ENCODE assay signal across 6 cellular contexts in genomic region chr19:1859319-1859718, GRCh38. TPM values are rescaled to one million over a fixed set of nuclear protein-coding genes. Genes with fewer than 3 reads are reported as not detected.
DNase-seq lines count a peak whose midpoint lies in the region; ATAC-seq and TF ChIP-seq lines count a peak whose summit lies in the region.

No MANE protein-coding gene starts in this region.

- no peak for ATAC-seq in activated naive CD8-positive, alpha-beta T cell treated with anti-CD3 and anti-CD28 coated beads, Interleukin-2, amount 10 ng/mL, durations not matched to agents 7 days and 5 days (ENCODE audit: low read depth)
- ATAC-seq in GM19395 (IDR thresholded peaks at IDR 0.05; ENCODE audit: unreplicated experiment) = no peak

- H3K27ac Mint-ChIP-seq in activated naive CD8-positive, alpha-beta T cell treated with anti-CD3 and anti-CD28 coated beads, Interleukin-2, amount 10 ng/mL, durations not matched to agents 7 days and 5 days = peak overlapping the region; percentile 62
- peak overlapping the region; percentile 61 for H3K27ac Mint-ChIP-seq in neural progenitor cell

- no peak for DNase-seq in HFF-Myc (ENCODE audit: extremely low read depth, low read depth)
- DNase-seq in activated naive CD8-positive, alpha-beta T cell treated with anti-CD3 and anti-CD28 coated beads, Interleukin-2, amount 10 ng/mL, durations not matched to agents 7 days and 5 days = no peak
- peak; percentile 75 for DNase-seq in neural progenitor cell (ENCODE audit: low spot score)
- no peak for DNase-seq in iPS-NIHi7 (ENCODE audit: extremely low spot score)
- DNase-seq in activated CD8-positive, alpha-beta memory T cell treated with anti-CD3 and anti-CD28 coated beads, Interleukin-2, amount 50 U/mL, for 48 hours = no peak

- no peak overlapping the region for H3K27ac ChIP-seq in neural progenitor cell

- peaks cover 81% of the 10 kb centered on the region for H4K20me1 ChIP-seq in neural progenitor cell (ENCODE audit: low read depth)

- H3K4me3 Mint-ChIP-seq in activated naive CD8-positive, alpha-beta T cell treated with anti-CD3 and anti-CD28 coated beads, Interleukin-2, amount 10 ng/mL, durations not matched to agents 7 days and 5 days = no peak overlapping the region
- H3K4me3 Mint-ChIP-seq in neural progenitor cell = peak overlapping the region; percentile 75

- POLR2A ChIA-PET in activated naive CD8-positive, alpha-beta T cell treated with anti-CD3 and anti-CD28 coated beads, Interleukin-2, amount 10 ng/mL, durations not matched to agents 7 days and 5 days (lab: Charles Lee) = no interaction called here

- TF ChIP-seq CTCF in HFF-Myc (IDR thresholded peaks at IDR 0.05; ENCODE audit: low read depth, low read length, missing control alignments) (no peak), neural progenitor cell (IDR thresholded peaks at IDR 0.05) (peak; percentile 36)

- peak overlapping the region; percentile 86 for H3K4me3 ChIP-seq in HFF-Myc (replicated peaks; ENCODE audit: low read depth, low read length)
- H3K4me3 ChIP-seq in neural progenitor cell = peak overlapping the region; percentile 35

- H3K36me3 Mint-ChIP-seq in activated naive CD8-positive, alpha-beta T cell treated with anti-CD3 and anti-CD28 coated beads, Interleukin-2, amount 10 ng/mL, durations not matched to agents 7 days and 5 days = no peaks in the 10 kb centered on the region
- no peaks in the 10 kb centered on the region for H3K36me3 Mint-ChIP-seq in neural progenitor cell

- H3K36me3 ChIP-seq in neural progenitor cell = no peaks in the 10 kb centered on the region

- H3K27me3 Mint-ChIP-seq in activated naive CD8-positive, alpha-beta T cell treated with anti-CD3 and anti-CD28 coated beads, Interleukin-2, amount 10 ng/mL, durations not matched to agents 7 days and 5 days = no peaks in the 10 kb centered on the region
- peaks cover 14% of the 10 kb centered on the region for H3K27me3 Mint-ChIP-seq in neural progenitor cell (ENCODE audit: insufficient read depth, low read depth)

- H3K27me3 ChIP-seq in neural progenitor cell = peaks cover 55% of the 10 kb centered on the region

- peaks cover 72% of the 10 kb centered on the region for H3K4me1 ChIP-seq in neural progenitor cell

- H3K9ac ChIP-seq in neural progenitor cell = no peak overlapping the region

- H3K4me1 Mint-ChIP-seq in activated naive CD8-positive, alpha-beta T cell treated with anti-CD3 and anti-CD28 coated beads, Interleukin-2, amount 10 ng/mL, durations not matched to agents 7 days and 5 days = peaks cover 21% of the 10 kb centered on the region
- peaks cover 43% of the 10 kb centered on the region for H3K4me1 Mint-ChIP-seq in neural progenitor cell

- no peaks in the 10 kb centered on the region for H3K9me3 Mint-ChIP-seq in activated naive CD8-positive, alpha-beta T cell treated with anti-CD3 and anti-CD28 coated beads, Interleukin-2, amount 10 ng/mL, durations not matched to agents 7 days and 5 days
- no peaks in the 10 kb centered on the region for H3K9me3 Mint-ChIP-seq in neural progenitor cell

- H3F3A ChIP-seq in neural progenitor cell (ENCODE audit: low read depth) = peaks cover 50% of the 10 kb centered on the region

- no peaks in the 10 kb centered on the region for H3K9me3 ChIP-seq in neural progenitor cell (ENCODE audit: low read depth)

- peak overlapping the region; percentile 76 for H3K4me2 ChIP-seq in neural progenitor cell

- H3K79me2 ChIP-seq in neural progenitor cell (ENCODE audit: low read depth) = peaks cover 63% of the 10 kb centered on the region

- H2AFZ ChIP-seq in neural progenitor cell (replicated peaks) = no peak overlapping the region

RNA-seq across cellular contexts. Expression of gene KLF16, which starts 4.1 kb away (rescaled TPM):
- total RNA-seq in activated naive CD8-positive, alpha-beta T cell treated with anti-CD3 and anti-CD28 coated beads, Interleukin-2, amount 10 ng/mL, durations not matched to agents 7 days and 5 days = 10 to 100 TPM; 21.5 to 21.8 TPM
- 1.0 and 4.8 TPM in 2 replicates for total RNA-seq in neural progenitor cell (ENCODE audit: low replicate concordance)

RNA-seq across cellular contexts. Expression of gene REXO1, which starts 11.0 kb away (rescaled TPM):
- total RNA-seq in activated naive CD8-positive, alpha-beta T cell treated with anti-CD3 and anti-CD28 coated beads, Interleukin-2, amount 10 ng/mL, durations not matched to agents 7 days and 5 days = 10 to 100 TPM; 57.9 to 60.4 TPM
- 12.8 and 38.7 TPM in 2 replicates for total RNA-seq in neural progenitor cell (ENCODE audit: low replicate concordance)

RNA-seq across cellular contexts. Expression of gene ABHD17A, which starts 26.0 kb away (rescaled TPM):
- 100 to 1,000 TPM; 185 to 194 TPM for total RNA-seq in activated naive CD8-positive, alpha-beta T cell treated with anti-CD3 and anti-CD28 coated beads, Interleukin-2, amount 10 ng/mL, durations not matched to agents 7 days and 5 days
- total RNA-seq in neural progenitor cell (ENCODE audit: low replicate concordance) = 20.2 and 87.0 TPM in 2 replicates

RNA-seq across cellular contexts. Expression of gene ADAT3, which starts 45.9 kb away (rescaled TPM):
- total RNA-seq in activated naive CD8-positive, alpha-beta T cell treated with anti-CD3 and anti-CD28 coated beads, Interleukin-2, amount 10 ng/mL, durations not matched to agents 7 days and 5 days = 1 to 10 TPM; 7.6 to 9.3 TPM
- total RNA-seq in neural progenitor cell (ENCODE audit: low replicate concordance) = 2.4 and 6.5 TPM in 2 replicates

RNA-seq across cellular contexts. Expression of gene SCAMP4, which starts 45.9 kb away (rescaled TPM):
- 10 to 100 TPM; 35.1 to 35.2 TPM for total RNA-seq in activated naive CD8-positive, alpha-beta T cell treated with anti-CD3 and anti-CD28 coated beads, Interleukin-2, amount 10 ng/mL, durations not matched to agents 7 days and 5 days
- 11.5 and 67.6 TPM in 2 replicates for total RNA-seq in neural progenitor cell (ENCODE audit: low replicate concordance)
